12 cellular contexts compared by ENCODE assay signal in genomic region chr4:42638993-42639392, GRCh38. TPM values are rescaled to one million over a fixed set of nuclear protein-coding genes. Genes with fewer than 3 reads are reported as not detected.
DNase-seq lines count a peak whose midpoint lies in the region; ATAC-seq and TF ChIP-seq lines count a peak whose summit lies in the region.
"Had no signal": no experiment of that assay in that cellular context is flagged by ENCODE, and none has a peak within 500 bp of the region (broad histone marks: within the 10 kb centered on the region; RNA-seq: fewer than 3 reads in every experiment).

No MANE protein-coding gene starts in this region.

- H3K4me3 ChIP-seq in GM12864 (ENCODE audit: low read depth, low read length) (peak overlapping the region; percentile 33; the same call in 1 of the 2 replicates), mesendoderm (ENCODE audit: low read length) (no peak overlapping the region)
- H3K4me3 ChIP-seq: mucosa of descending colon had no signal

- no peak overlapping the region for H3K4me2 ChIP-seq in mesendoderm (ENCODE audit: low read length)

- H3K4me1 Mint-ChIP-seq in activated T-helper 17 cell treated with anti-CD3 and anti-CD28 coated beads, Interleukin-2, amount 50 U/mL, for 72 hours: peaks cover 47% of the 10 kb centered on the region

- H3K4me1 ChIP-seq in mesendoderm (ENCODE audit: control insufficient read depth, low read depth, low read length): peaks cover 4% of the 10 kb centered on the region

- H3K27ac Mint-ChIP-seq in activated T-helper 17 cell treated with anti-CD3 and anti-CD28 coated beads, Interleukin-2, amount 50 U/mL, for 72 hours: peak overlapping the region; percentile 84
- H3K27ac Mint-ChIP-seq: endodermal cell had no signal

- TF ChIP-seq CTCF in GM12864 (IDR thresholded peaks at IDR 0.05; ENCODE audit: low read depth, low read length, missing control alignments): no peak

- H4K5ac ChIP-seq in mesendoderm (ENCODE audit: low read length): no peak overlapping the region

- no peak overlapping the region for H3K4ac ChIP-seq in mesendoderm (ENCODE audit: low read depth, low read length)

- no CpG with 5 or more reads among the region's 3 CpGs for WGBS in mesendoderm (ENCODE audit: extremely low coverage, insufficient coverage, low lambda C conversion rate)

- no peaks in the 10 kb centered on the region for H3K36me3 Mint-ChIP-seq in activated T-helper 17 cell treated with anti-CD3 and anti-CD28 coated beads, Interleukin-2, amount 50 U/mL, for 72 hours (ENCODE audit: low read depth)

- no peak overlapping the region for H3K27ac ChIP-seq in mesendoderm (ENCODE audit: low read depth, low read length)

- H2BK120ac ChIP-seq in mesendoderm (ENCODE audit: low read depth, low read length): no peak overlapping the region

- H3K79me2 ChIP-seq in mesendoderm (ENCODE audit: control insufficient read depth, insufficient read depth, low read length): no peaks in the 10 kb centered on the region

- H3K27me3 Mint-ChIP-seq in activated T-helper 17 cell treated with anti-CD3 and anti-CD28 coated beads, Interleukin-2, amount 50 U/mL, for 72 hours: no peaks in the 10 kb centered on the region

- peak overlapping the region; percentile 25 for H3K4me3 Mint-ChIP-seq in activated T-helper 17 cell treated with anti-CD3 and anti-CD28 coated beads, Interleukin-2, amount 50 U/mL, for 72 hours
- H3K4me3 Mint-ChIP-seq: endodermal cell had no signal

- peaks cover 2% of the 10 kb centered on the region for H3K79me1 ChIP-seq in mesendoderm (ENCODE audit: low read length)

- H2BK5ac ChIP-seq in mesendoderm (ENCODE audit: low read length): no peak overlapping the region

- H3K27me3 ChIP-seq in mesendoderm (ENCODE audit: insufficient read depth, low read length, poor library complexity): no peaks in the 10 kb centered on the region

- H3K23ac ChIP-seq in mesendoderm (ENCODE audit: low read length): no peak overlapping the region

- H3K9ac ChIP-seq in mesendoderm (ENCODE audit: low read length): no peak overlapping the region

- H2AK5ac ChIP-seq in mesendoderm (ENCODE audit: low read length): no peak overlapping the region

- no peaks in the 10 kb centered on the region for H3K36me3 ChIP-seq in mesendoderm (ENCODE audit: control insufficient read depth, insufficient read depth, low read length)

- H4K8ac ChIP-seq in mesendoderm (ENCODE audit: low read depth, low read length): no peak overlapping the region

- no peak overlapping the region for H2BK15ac ChIP-seq in mesendoderm (replicated peaks; ENCODE audit: low read depth)

- DNase-seq in GM12864 (ENCODE audit: low read depth) (peak; percentile 91), AG08395 (ENCODE audit: low spot score) (no peak), mesendoderm (no peak)
- no peak for DNase-seq in effector CD4-positive, alpha-beta T cell
- no peak for DNase-seq in stimulated activated naive CD4-positive, alpha-beta T cell (lab: John Stamatoyannopoulos, UW)
- DNase-seq: activated CD4-positive, alpha-beta T cell treated with anti-CD3 and anti-CD28 coated beads, Interleukin-2, amount 50 U/mL, for 1 hour; DMS79; endodermal cell had no signal

- no peaks in the 10 kb centered on the region for H3K9me3 Mint-ChIP-seq in activated T-helper 17 cell treated with anti-CD3 and anti-CD28 coated beads, Interleukin-2, amount 50 U/mL, for 72 hours
- H3K9me3 Mint-ChIP-seq: endodermal cell had no signal

- no peak overlapping the region for H3K56ac ChIP-seq in mesendoderm (ENCODE audit: low read length)

- H3K18ac ChIP-seq in mesendoderm (ENCODE audit: low read length): no peak overlapping the region

- ATAC-seq in GM19452 (IDR thresholded peaks at IDR 0.05; ENCODE audit: unreplicated experiment) (peak; percentile 70), HG03103 (IDR thresholded peaks at IDR 0.05; ENCODE audit: low read depth, unreplicated experiment) (peak; percentile 66)
- peak; percentile 25 for ATAC-seq in activated T-helper 17 cell treated with anti-CD3 and anti-CD28 coated beads, Interleukin-2, amount 50 U/mL, for 72 hours (replicated peaks)

RNA-seq across cellular contexts. Expression of gene ATP8A1, which starts 17.9 kb away (rescaled TPM):
- total RNA-seq in activated T-helper 17 cell treated with anti-CD3 and anti-CD28 coated beads, Interleukin-2, amount 50 U/mL, for 72 hours: 10 to 100 TPM; 17.0 to 29.2 TPM
- 1.9 TPM for polyA plus RNA-seq in mesendoderm (2013, experiment 1 of 2)
- 2.3 TPM for polyA plus RNA-seq in mesendoderm (2013, experiment 2 of 2)
